Comparison of ENCODE assay signal across 12 cellular contexts in genomic region chr18:21330122-21330701, GRCh38.
A peak's percentile ranks its signal among the peaks of the same experiment; 100 is the strongest.
DNase-seq lines count a peak whose midpoint lies in the region; ATAC-seq and TF ChIP-seq lines count a peak whose summit lies in the region.
"Had no signal": no experiment of that assay in that cellular context is flagged by ENCODE, and none has a peak within 500 bp of the region (broad histone marks: within the 10 kb centered on the region; RNA-seq: fewer than 3 reads in every experiment).

No MANE protein-coding gene starts in this region.

- no peaks in the 10 kb centered on the region; the same call in 1 of the 2 replicates for H3K79me2 ChIP-seq in HCT116 (ENCODE audit: insufficient read depth, low read length)
- H3K79me2 ChIP-seq in hepatocyte: no peaks in the 10 kb centered on the region
- H3K79me2 ChIP-seq in SK-N-SH (ENCODE audit: insufficient read depth): no peaks in the 10 kb centered on the region

- TF ChIP-seq EP300 in SK-N-SH (IDR thresholded peaks at IDR 0.05; ENCODE audit: borderline replicate concordance in 1 of 2, low read depth in 1 of 2, low read length in 1 of 2): no peak

- no TSS peak for BruUV-seq in HCT116 (replicated peaks; lab: Mats Ljungman, UMichigan)

- CTCF ChIA-PET in HCT116 (lab: Charles Lee): no interaction called here
- CTCF ChIA-PET in SK-N-SH (lab: Yijun Ruan, JAX): no interaction called here

- H3K4me2 ChIP-seq in HCT116 (ENCODE audit: low read length) (peak overlapping the region; percentile 80), hepatocyte (peak overlapping the region; percentile 40), SK-N-SH (no peak overlapping the region)

- H3K4me3 ChIP-seq in HCT116 (replicated peaks in 1 of 2; ENCODE audit: low read depth in 1 of 2, low read length in 2 of 2): peak overlapping the region; percentile 15 to 42; a peak in 3 of 4 replicates
- H3K4me3 ChIP-seq in adipocyte (ENCODE audit: low read length): peak overlapping the region; percentile 38
- no peak overlapping the region for H3K4me3 ChIP-seq in hepatocyte
- H3K4me3 ChIP-seq in SK-N-SH (ENCODE audit: low read depth in 2 of 2, low read length in 1 of 2): no peak overlapping the region
- no peak overlapping the region for H3K4me3 ChIP-seq in ascending aorta
- H3K4me3 ChIP-seq: gastroesophageal sphincter had no signal

- H3K27ac ChIP-seq in HCT116 (ENCODE audit: low read depth, low read length): peak overlapping the region; percentile 48
- H3K27ac ChIP-seq in hepatocyte: peak overlapping the region; percentile 41
- H3K27ac ChIP-seq in SK-N-SH (ENCODE audit: low read depth in 2 of 2, low read length in 1 of 2): no peak overlapping the region
- no peak overlapping the region for H3K27ac ChIP-seq in ascending aorta
- H3K27ac ChIP-seq: gastroesophageal sphincter, neutrophil had no signal

- H3K27me3 ChIP-seq in HCT116 (ENCODE audit: insufficient read depth, low read length) (no peaks in the 10 kb centered on the region), adipocyte (replicated peaks; ENCODE audit: control insufficient read depth, insufficient read depth, low read length) (no peaks in the 10 kb centered on the region), hepatocyte (no peaks in the 10 kb centered on the region), SK-N-SH (ENCODE audit: insufficient read depth) (no peaks in the 10 kb centered on the region; the same call in 1 of the 2 replicates), ascending aorta (no peaks in the 10 kb centered on the region)
- H3K27me3 ChIP-seq: gastroesophageal sphincter, neutrophil had no signal

- DNase-seq in HCT116 (ENCODE audit: low read depth, low spot score) (peak; percentile 59), adipocyte (ENCODE audit: low read depth) (peak; percentile 25), hepatocyte (ENCODE audit: low spot score) (peak; percentile 55), stromal cell of bone marrow (ENCODE audit: low read depth) (peak; percentile 43), SK-N-SH (no peak), nucleus accumbens (lab: John Stamatoyannopoulos, UW) (no peak), ascending aorta (ENCODE audit: low spot score in 2 of 2) (no peak)
- DNase-seq: activated naive CD4-positive, alpha-beta T cell treated with anti-CD3 and anti-CD28 coated beads for 36 hours; GDM1 had no signal

- intact Hi-C loops in HCT116 (cut with micrococcal nuclease): no loop called here
- intact Hi-C loops in ascending aorta (cut with DNase I): no loop called here

- H3F3A ChIP-seq in SK-N-SH (replicated peaks; ENCODE audit: insufficient read depth): no peaks in the 10 kb centered on the region

- TF ChIP-seq RAD21 in HCT116 (IDR thresholded peaks at IDR 0.05; ENCODE audit: low read depth) (no peak), SK-N-SH (IDR thresholded peaks at IDR 0.05; ENCODE audit: low read length) (no peak)

- H3K9me3 ChIP-seq in HCT116 (ENCODE audit: control insufficient read depth in 1 of 2, insufficient read depth in 1 of 2, low read depth in 1 of 2, low read length in 2 of 2): no peaks in the 10 kb centered on the region
- H3K9me3 ChIP-seq in adipocyte (ENCODE audit: control insufficient read depth, low read length): no peaks in the 10 kb centered on the region
- no peaks in the 10 kb centered on the region for H3K9me3 ChIP-seq in hepatocyte (ENCODE audit: low read depth)
- H3K9me3 ChIP-seq in SK-N-SH: no peaks in the 10 kb centered on the region
- H3K9me3 ChIP-seq in ascending aorta: no peaks in the 10 kb centered on the region
- H3K9me3 ChIP-seq: gastroesophageal sphincter, neutrophil had no signal

- 64% methylated on average over 6 of the region's 6 CpGs for WGBS in hepatocyte (ENCODE audit: low lambda C conversion rate, missing lambda C conversion rate)
- 4% methylated on average over 6 of the region's 6 CpGs for WGBS in SK-N-SH (ENCODE audit: low lambda C conversion rate)

- no peak for TF ChIP-seq CTCF in HCT116 (IDR thresholded peaks at IDR 0.05 in 2 of 3, conservative IDR thresholded peaks at IDR 0.05 in 1 of 3; ENCODE audit: borderline replicate concordance in 1 of 3, insufficient read depth in 1 of 3, low read depth in 2 of 3, low read length in 2 of 3)
- TF ChIP-seq CTCF in hepatocyte (IDR thresholded peaks at IDR 0.05; ENCODE audit: poor library complexity): no peak
- TF ChIP-seq CTCF in SK-N-SH (IDR thresholded peaks at IDR 0.05): no peak
- no peak for TF ChIP-seq CTCF in ascending aorta (IDR thresholded peaks at IDR 0.05)

- RAD21 ChIA-PET in HCT116 (lab: Charles Lee; ENCODE audit: low non-redundant PET in 1 of 2, low total read pairs in 2 of 2, uncharacterized antibody in 2 of 2, unreplicated experiment in 2 of 2): no interaction called here

- peaks cover 18 to 51% of the 10 kb centered on the region in 2 experiments for H3K4me1 ChIP-seq in HCT116 (ENCODE audit: control insufficient read depth in 1 of 2, insufficient read depth in 2 of 2, low read length in 2 of 2)
- peaks cover 25% of the 10 kb centered on the region for H3K4me1 ChIP-seq in adipocyte (ENCODE audit: control insufficient read depth, insufficient read depth, low read length)
- H3K4me1 ChIP-seq in hepatocyte (ENCODE audit: insufficient read depth): peaks cover 7% of the 10 kb centered on the region
- no peaks in the 10 kb centered on the region for H3K4me1 ChIP-seq in SK-N-SH (ENCODE audit: control insufficient read depth in 1 of 2, insufficient read depth in 2 of 2, low read depth in 1 of 2, low read length in 1 of 2)
- H3K4me1 ChIP-seq in ascending aorta: peaks cover 0 to 10% of the 10 kb centered on the region in 2 donors

- H2AFZ ChIP-seq in HCT116 (ENCODE audit: low read depth, low read length, poor library complexity, severe bottlenecking) (no peak overlapping the region), hepatocyte (no peak overlapping the region), SK-N-SH (ENCODE audit: low read depth) (no peak overlapping the region)

- peak overlapping the region; percentile 31 for H3K9ac ChIP-seq in HCT116 (ENCODE audit: low read length)
- H3K9ac ChIP-seq in adipocyte (ENCODE audit: low read length): peak overlapping the region; percentile 51
- no peak overlapping the region for H3K9ac ChIP-seq in SK-N-SH

- TF ChIP-seq POLR2A in HCT116 (IDR thresholded peaks at IDR 0.05; ENCODE audit: borderline replicate concordance, extremely low read depth, insufficient read depth, insufficient read length): no peak

- H3K9me2 ChIP-seq in HCT116 (ENCODE audit: insufficient read depth): no peaks in the 10 kb centered on the region
- H3K9me2 ChIP-seq in hepatocyte (replicated peaks; ENCODE audit: insufficient read depth): no peaks in the 10 kb centered on the region
- H3K9me2 ChIP-seq in SK-N-SH: no peaks in the 10 kb centered on the region

- H3K36me3 ChIP-seq in HCT116 (ENCODE audit: control insufficient read depth in 1 of 2, insufficient read depth in 2 of 2, low read length in 2 of 2): no peaks in the 10 kb centered on the region
- no peaks in the 10 kb centered on the region for H3K36me3 ChIP-seq in adipocyte (ENCODE audit: control insufficient read depth, insufficient read depth, low read length, severe bottlenecking)
- H3K36me3 ChIP-seq in hepatocyte (replicated peaks; ENCODE audit: insufficient read depth, low read depth): no peaks in the 10 kb centered on the region
- H3K36me3 ChIP-seq in SK-N-SH (replicated peaks in 1 of 2; ENCODE audit: control insufficient read depth in 1 of 2, insufficient read depth in 2 of 2, low read length in 1 of 2): no peaks in the 10 kb centered on the region
- H3K36me3 ChIP-seq in ascending aorta: no peaks in the 10 kb centered on the region
- H3K36me3 ChIP-seq: gastroesophageal sphincter, neutrophil had no signal

- H4K20me1 ChIP-seq in HCT116 (ENCODE audit: insufficient read depth) (no peaks in the 10 kb centered on the region), hepatocyte (ENCODE audit: insufficient read depth, poor library complexity, severe bottlenecking) (no peaks in the 10 kb centered on the region), SK-N-SH (ENCODE audit: insufficient read depth) (no peaks in the 10 kb centered on the region)

- POLR2A ChIA-PET in HCT116 (lab: Charles Lee) (no interaction called here), SK-N-SH (lab: Yijun Ruan, JAX) (no interaction called here)

- peak; percentile 88 for ATAC-seq in HCT116
- no peak for ATAC-seq in GM21515 (IDR thresholded peaks at IDR 0.05; ENCODE audit: unreplicated experiment)
- ATAC-seq: gastroesophageal sphincter had no signal

TF ChIP-seq in SK-N-SH, 30 proteins besides CTCF, POLR2A, EP300 and RAD21:
- TF ChIP-seq FOXJ3 (CRISPR knock-in tag; IDR thresholded peaks at IDR 0.05) (no peak), RFX5 (IDR thresholded peaks at IDR 0.05; ENCODE audit: low read length) (no peak), TCF12 (IDR thresholded peaks at IDR 0.05) (no peak), POLR2AphosphoS5 (IDR thresholded peaks at IDR 0.05; ENCODE audit: low read depth, low read length) (no peak), NFIC (IDR thresholded peaks at IDR 0.05; ENCODE audit: borderline replicate concordance) (no peak)
- TF ChIP-seq, protein P1, sequence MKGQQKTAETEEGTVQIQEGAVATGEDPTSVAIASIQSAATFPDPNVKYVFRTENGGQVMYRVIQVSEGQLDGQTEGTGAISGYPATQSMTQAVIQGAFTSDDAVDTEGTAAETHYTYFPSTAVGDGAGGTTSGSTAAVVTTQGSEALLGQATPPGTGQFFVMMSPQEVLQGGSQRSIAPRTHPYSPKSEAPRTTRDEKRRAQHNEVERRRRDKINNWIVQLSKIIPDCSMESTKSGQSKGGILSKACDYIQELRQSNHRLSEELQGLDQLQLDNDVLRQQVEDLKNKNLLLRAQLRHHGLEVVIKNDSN (IDR thresholded peaks at IDR 0.05; ENCODE audit: borderline replicate concordance, low read depth): no peak

Comparison
In these comparisons a context has a peak if more than half of its experiments do, and no peak if none do; other contexts are left out.
1. DNase-seq: peak in HCT116 (single experiment), adipocyte (single experiment), hepatocyte (single experiment) and stromal cell of bone marrow (single experiment); none in SK-N-SH (single experiment), nucleus accumbens (0 of 56) and ascending aorta (0 of 2).
2. H3K27ac ChIP-seq: peak in HCT116 (single experiment) and hepatocyte (single experiment); none in SK-N-SH (0 of 2) and ascending aorta (0 of 2).
3. H3K4me3 ChIP-seq: peak in HCT116 (2 of 2) and adipocyte (single experiment); none in hepatocyte (single experiment), SK-N-SH (0 of 2) and ascending aorta (0 of 2).
4. Of the 11 proteins assayed by ChIP-seq in both SK-N-SH and HCT116: peak only in SK-N-SH: none; only in HCT116: JUND, MAX and POLR2AphosphoS5; in both: none; in neither: 8.